Comparison of ENCODE assay signal across 8 cellular contexts in the genomic region with DNA sequence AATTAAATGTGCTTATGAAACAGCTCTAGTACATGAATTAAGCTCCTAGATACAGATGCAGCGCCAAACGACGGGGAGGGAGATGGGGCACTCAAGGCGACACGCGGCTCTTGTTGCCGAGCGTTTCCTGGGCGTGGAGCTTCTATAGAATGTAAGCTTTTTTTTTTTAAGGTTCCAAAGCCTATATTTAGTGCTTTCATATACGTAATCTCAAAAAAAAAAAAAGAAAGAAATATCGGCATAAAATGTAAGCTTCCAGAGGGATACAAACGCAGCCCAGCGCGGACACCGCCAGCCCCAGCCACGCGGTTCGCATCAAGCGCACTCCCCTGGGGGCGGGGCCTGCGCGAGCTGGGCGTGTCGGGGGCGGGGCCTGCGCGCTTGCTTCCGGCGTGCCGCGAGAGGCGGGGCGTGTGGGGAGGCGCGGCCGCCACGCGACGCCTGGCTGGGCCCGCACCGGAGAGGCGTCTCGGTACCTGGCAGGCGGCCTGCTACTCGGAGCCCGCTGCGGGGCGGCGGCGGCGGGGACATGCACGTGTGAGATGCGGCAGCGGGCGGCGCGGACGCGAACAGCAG. TPM values are rescaled to one million over a fixed set of nuclear protein-coding genes. Genes with fewer than 3 reads are reported as not detected.
DNase-seq lines count a peak whose midpoint lies in the region; ATAC-seq and TF ChIP-seq lines count a peak whose summit lies in the region.

A gene with protein sequence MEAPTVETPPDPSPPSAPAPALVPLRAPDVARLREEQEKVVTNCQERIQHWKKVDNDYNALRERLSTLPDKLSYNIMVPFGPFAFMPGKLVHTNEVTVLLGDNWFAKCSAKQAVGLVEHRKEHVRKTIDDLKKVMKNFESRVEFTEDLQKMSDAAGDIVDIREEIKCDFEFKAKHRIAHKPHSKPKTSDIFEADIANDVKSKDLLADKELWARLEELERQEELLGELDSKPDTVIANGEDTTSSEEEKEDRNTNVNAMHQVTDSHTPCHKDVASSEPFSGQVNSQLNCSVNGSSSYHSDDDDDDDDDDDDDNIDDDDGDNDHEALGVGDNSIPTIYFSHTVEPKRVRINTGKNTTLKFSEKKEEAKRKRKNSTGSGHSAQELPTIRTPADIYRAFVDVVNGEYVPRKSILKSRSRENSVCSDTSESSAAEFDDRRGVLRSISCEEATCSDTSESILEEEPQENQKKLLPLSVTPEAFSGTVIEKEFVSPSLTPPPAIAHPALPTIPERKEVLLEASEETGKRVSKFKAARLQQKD (plus strand): TSS at position 412 of the 576 bp plus-strand sequence. CDS start 309 bp downstream, outside the sequence.

- peaks cover 28% of the 10 kb centered on the region for H3K4me1 ChIP-seq in foreskin keratinocyte
- H3K4me1 ChIP-seq in neuronal stem cell (ENCODE audit: control insufficient read depth in 2 of 2, insufficient read depth in 1 of 2, low read depth in 1 of 2, low read length in 2 of 2), result peaks cover 0 to 4% of the 10 kb centered on the region in 2 donors

- H3K9me3 ChIP-seq in MG63 (peaks cover 5% of the 10 kb centered on the region), neuronal stem cell (replicated peaks in 1 of 2; ENCODE audit: control insufficient read depth in 2 of 2, insufficient read depth in 1 of 2, low read depth in 1 of 2, low read length in 2 of 2) (no peaks in the 10 kb centered on the region)

- WGBS in neuronal stem cell (ENCODE audit: extremely low coverage in 2 of 2, insufficient read length in 2 of 2, insufficient replicate concordance in 1 of 2), 2 donors, result no CpG with 5 or more reads among the region's 59 CpGs

- H3K36me3 ChIP-seq in H7 (replicated peaks; ENCODE audit: control insufficient read depth, insufficient read depth, low read length), result no peaks in the 10 kb centered on the region
- peaks cover 12% of the 10 kb centered on the region for H3K36me3 ChIP-seq in MG63
- H3K36me3 ChIP-seq in neuronal stem cell (replicated peaks in 1 of 2; ENCODE audit: control insufficient read depth in 2 of 2, insufficient read depth in 2 of 2, low read length in 2 of 2), result peaks cover 0 to 3% of the 10 kb centered on the region in 2 donors

- no peak within 1 kb of the TSS for H4K91ac ChIP-seq in neuronal stem cell (ENCODE audit: low read depth, low read length, poor library complexity)

- H2BK12ac ChIP-seq in neuronal stem cell (ENCODE audit: low read length), result no peak within 1 kb of the TSS

- no peak within 1 kb of the TSS for H3K4ac ChIP-seq in neuronal stem cell (ENCODE audit: low read length)

- H3K14ac ChIP-seq in neuronal stem cell (ENCODE audit: low read length), result no peak within 1 kb of the TSS

- no peaks in the 10 kb centered on the region for H3K79me1 ChIP-seq in neuronal stem cell (ENCODE audit: low read depth, low read length)

- H3K4me3 ChIP-seq in H7 (ENCODE audit: insufficient read depth, low read depth, low read length) (peak within 1 kb of the TSS; percentile 79), MG63 (peak within 1 kb of the TSS; percentile 96), neuronal stem cell (ENCODE audit: low read length in 2 of 2) (peak within 1 kb of the TSS; percentile 77 to 97)

- H2BK5ac ChIP-seq in neuronal stem cell (ENCODE audit: low read length), result no peak within 1 kb of the TSS

- no peak for TF ChIP-seq CTCF in foreskin keratinocyte (conservative IDR thresholded peaks at IDR 0.05)

- H2AFZ ChIP-seq in neuronal stem cell (ENCODE audit: low read length), result peak within 1 kb of the TSS; percentile 90

- no peak within 1 kb of the TSS for H2AK5ac ChIP-seq in neuronal stem cell (ENCODE audit: low read depth, low read length)

- peak within 1 kb of the TSS; percentile 49 for H3K4me2 ChIP-seq in neuronal stem cell (ENCODE audit: insufficient read depth, low read length, poor library complexity, severe bottlenecking)

- H3K9ac ChIP-seq in neuronal stem cell (ENCODE audit: low read depth, low read length, poor library complexity), result peak within 1 kb of the TSS; percentile 94

- H2BK120ac ChIP-seq in neuronal stem cell (ENCODE audit: low read depth, low read length), result no peak within 1 kb of the TSS

- no peak within 1 kb of the TSS for H2BK15ac ChIP-seq in neuronal stem cell (ENCODE audit: low read length)

- H3K18ac ChIP-seq in neuronal stem cell (ENCODE audit: low read length), result peak within 1 kb of the TSS; percentile 95

- H3K27ac ChIP-seq in foreskin keratinocyte (peak within 1 kb of the TSS; percentile 30), neuronal stem cell (replicated peaks; ENCODE audit: low read length) (peak within 1 kb of the TSS; percentile 23)

- peak; percentile 87 for ATAC-seq in foreskin keratinocyte

- H4K8ac ChIP-seq in neuronal stem cell (ENCODE audit: low read depth, low read length), result no peak within 1 kb of the TSS

- DNase-seq in ELF-1 (ENCODE audit: low read depth, low spot score) (peak; percentile 81), H7 (peak; percentile 96), MG63 (peak; percentile 89), SHP77 treated with DMSO at 0.1 percent for 48 hours (lab: John Stamatoyannopoulos, UW) (peak; percentile 52), activated gamma-delta T cell (lab: John Stamatoyannopoulos, UW) (peak; percentile 85), foreskin keratinocyte (peak; percentile 38 to 55), neuronal stem cell (ENCODE audit: low spot score) (peak; percentile 86), stromal cell of bone marrow (ENCODE audit: low read depth) (peak; percentile 71)

- peak within 1 kb of the TSS; percentile 94 for H3K23ac ChIP-seq in neuronal stem cell (ENCODE audit: low read depth, low read length, poor library complexity)

- peaks cover 6% of the 10 kb centered on the region for H3K27me3 ChIP-seq in H7 (ENCODE audit: control insufficient read depth, insufficient read depth, low read length)
- H3K27me3 ChIP-seq in MG63, result no peaks in the 10 kb centered on the region
- H3K27me3 ChIP-seq in foreskin keratinocyte, result no peaks in the 10 kb centered on the region
- no peaks in the 10 kb centered on the region for H3K27me3 ChIP-seq in neuronal stem cell (ENCODE audit: control insufficient read depth in 3 of 3, insufficient read depth in 3 of 3, low read depth in 1 of 3, low read length in 3 of 3)

RNA-seq across cellular contexts. Expression of the gene that starts here (rescaled TPM):
- 44.3 and 70.3 TPM in 2 replicates for total RNA-seq in H7 (2014; rRNA removed; shearing (Covaris generic))
- 95.5 and 133 TPM in 2 replicates for total RNA-seq in MG63 (2014; rRNA removed; shearing (Covaris generic); ENCODE audit: low replicate concordance)
- total RNA-seq in foreskin keratinocyte, result 68.2 and 72.4 TPM in 2 replicates
- polyA plus RNA-seq in foreskin keratinocyte, result 34.8 and 39.2 TPM in 2 replicates
- 48.6 TPM for polyA plus RNA-seq in neuronal stem cell (2013, experiment 1 of 2)
- polyA plus RNA-seq in neuronal stem cell (2013, experiment 2 of 2), result 48.5 TPM

Comparison
In these comparisons a context has a peak if more than half of its experiments do, and no peak if none do; other contexts are left out.
1. Peak in every context shown above with its lines: DNase-seq, ATAC-seq, H3K4me3 ChIP-seq and H3K27ac ChIP-seq.